In genomic region chr2:111972955-111973565, GRCh38 we compare ENCODE assay signal across 12 cellular contexts.
DNase-seq lines count a peak whose midpoint lies in the region; ATAC-seq and TF ChIP-seq lines count a peak whose summit lies in the region.
"Had no signal": no experiment of that assay in that cellular context is flagged by ENCODE, and none has a peak within 500 bp of the region (broad histone marks: within the 10 kb centered on the region; RNA-seq: fewer than 3 reads in every experiment).

No MANE protein-coding gene starts in this region.

- no peaks in the 10 kb centered on the region for H3K36me3 Mint-ChIP-seq in activated CD4-positive, alpha-beta T cell treated with anti-CD3 and anti-CD28 coated beads, Interleukin-2, amount 10 ng/mL, durations not matched to agents 7 days and 5 days (ENCODE audit: low read depth)

- no peaks in the 10 kb centered on the region for H3K9me2 ChIP-seq in PC-9 (ENCODE audit: insufficient read depth)

- H3K4me2 ChIP-seq in PC-9: peak overlapping the region; percentile 60
- H3K4me2 ChIP-seq: neural progenitor cell had no signal

- no peak overlapping the region for H3K27ac Mint-ChIP-seq in activated CD4-positive, alpha-beta T cell treated with anti-CD3 and anti-CD28 coated beads, Interleukin-2, amount 10 ng/mL, durations not matched to agents 7 days and 5 days
- H3K27ac Mint-ChIP-seq: neural progenitor cell had no signal

- TSS peak; percentile 40 for BruUV-seq in PC-9 (replicated peaks; lab: Mats Ljungman, UMichigan)

- H3K4me3 ChIP-seq in PC-9 (no peak overlapping the region; the same call in 1 of the 2 replicates), retinal pigment epithelial cell (ENCODE audit: low read length) (no peak overlapping the region), WERI-Rb-1 (ENCODE audit: low read depth, low read length) (no peak overlapping the region), ovary (no peak overlapping the region)
- H3K4me3 ChIP-seq: neural progenitor cell had no signal

- peak; percentile 19 for DNase-seq in GM10248 (ENCODE audit: extremely low spot score)
- peak; percentile 61 to 84 for DNase-seq in PC-9
- no peak for DNase-seq in left cardiac atrium
- DNase-seq in retinal pigment epithelial cell (ENCODE audit: low read depth): peak; percentile 38
- DNase-seq in WERI-Rb-1: no peak
- DNase-seq in activated CD4-positive, alpha-beta T cell treated with anti-CD3 and anti-CD28 coated beads, Interleukin-2, amount 10 ng/mL, durations not matched to agents 7 days and 5 days: no peak
- no peak for DNase-seq in ovary
- DNase-seq: endodermal cell, NCI-H1092, NCI-H526 treated with DMSO at 0.1 percent for 48 hours had no signal

- POLR2A ChIA-PET in GM10248 (lab: Yijun Ruan, JAX): no interaction called here
- POLR2A ChIA-PET in PC-9 (lab: Charles Lee; ENCODE audit: unreplicated experiment): no interaction called here
- POLR2A ChIA-PET in activated CD4-positive, alpha-beta T cell treated with anti-CD3 and anti-CD28 coated beads, Interleukin-2, amount 10 ng/mL, durations not matched to agents 7 days and 5 days (lab: Charles Lee): interaction anchor here (0.6 kb wide), 1 partner anchor 72 kb away, joined by 3 read pairs; no protein-coding TSS in a partner anchor

- TF ChIP-seq CTCF in GM10248 (IDR thresholded peaks at IDR 0.05; ENCODE audit: control extremely low read depth, extremely low read depth, low read depth, missing control alignments): no peak
- TF ChIP-seq CTCF in PC-9 (conservative IDR thresholded peaks at IDR 0.05): no peak
- no peak for TF ChIP-seq CTCF in retinal pigment epithelial cell (conservative IDR thresholded peaks at IDR 0.05; ENCODE audit: low read depth, low read length)
- TF ChIP-seq CTCF in WERI-Rb-1 (IDR thresholded peaks at IDR 0.05; ENCODE audit: low read depth, low read length): no peak
- TF ChIP-seq CTCF in ovary (IDR thresholded peaks at IDR 0.05): no peak

- H4K20me1 ChIP-seq in PC-9 (ENCODE audit: insufficient read depth): no peaks in the 10 kb centered on the region

- no peaks in the 10 kb centered on the region for H3K36me3 ChIP-seq in PC-9 (ENCODE audit: low read depth)
- no peaks in the 10 kb centered on the region for H3K36me3 ChIP-seq in WERI-Rb-1
- no peaks in the 10 kb centered on the region for H3K36me3 ChIP-seq in ovary

- CTCF ChIA-PET in GM10248 (lab: Yijun Ruan, JAX) (no interaction called here), PC-9 (lab: Charles Lee) (no interaction called here)
- CTCF ChIA-PET in activated CD4-positive, alpha-beta T cell treated with anti-CD3 and anti-CD28 coated beads, Interleukin-2, amount 10 ng/mL, durations not matched to agents 7 days and 5 days (lab: Charles Lee): no interaction called here

- TF ChIP-seq POLR2A in ovary (IDR thresholded peaks at IDR 0.05): no peak

- 66 to 73% (median 69%) methylated on average over 8 of the region's 8 CpGs for WGBS in ovary, 3 donors

- ATAC-seq in left cardiac atrium (peak; percentile 59 to 70), GM21367 (IDR thresholded peaks at IDR 0.05; ENCODE audit: unreplicated experiment) (no peak)

- H3K27me3 ChIP-seq in PC-9 (ENCODE audit: insufficient read depth, low read depth) (no peaks in the 10 kb centered on the region), WERI-Rb-1 (ENCODE audit: insufficient read depth, low read depth, severe bottlenecking) (no peaks in the 10 kb centered on the region), ovary (no peaks in the 10 kb centered on the region)
- H3K27me3 ChIP-seq: neural progenitor cell had no signal

- peak overlapping the region; percentile 30; the same call in 1 of the 2 replicates for H2AFZ ChIP-seq in PC-9
- H2AFZ ChIP-seq: neural progenitor cell had no signal

- H3K27me3 Mint-ChIP-seq in activated CD4-positive, alpha-beta T cell treated with anti-CD3 and anti-CD28 coated beads, Interleukin-2, amount 10 ng/mL, durations not matched to agents 7 days and 5 days: peaks cover 20% of the 10 kb centered on the region

- peaks cover 9% of the 10 kb centered on the region for H3K4me1 Mint-ChIP-seq in activated CD4-positive, alpha-beta T cell treated with anti-CD3 and anti-CD28 coated beads, Interleukin-2, amount 10 ng/mL, durations not matched to agents 7 days and 5 days

- no peaks in the 10 kb centered on the region for H3K79me2 ChIP-seq in PC-9 (ENCODE audit: low read depth)

- intact Hi-C loops in PC-9 (cut with micrococcal nuclease; ENCODE audit: unreplicated experiment) (no loop called here), left cardiac atrium (cut with DNase I) (loop anchor here in 1 of 2 donors (10.0 kb wide), 1 partner anchor 68 kb away; no protein-coding TSS in a partner anchor), ovary (cut with DNase I) (no loop called here)

- H3K9me3 Mint-ChIP-seq in activated CD4-positive, alpha-beta T cell treated with anti-CD3 and anti-CD28 coated beads, Interleukin-2, amount 10 ng/mL, durations not matched to agents 7 days and 5 days: peaks cover 11% of the 10 kb centered on the region

- H3F3A ChIP-seq in PC-9 (ENCODE audit: insufficient read depth, low read depth): peaks cover 25% of the 10 kb centered on the region

- no peak overlapping the region for H3K4me3 Mint-ChIP-seq in activated CD4-positive, alpha-beta T cell treated with anti-CD3 and anti-CD28 coated beads, Interleukin-2, amount 10 ng/mL, durations not matched to agents 7 days and 5 days
- H3K4me3 Mint-ChIP-seq: endodermal cell, neural progenitor cell had no signal

- H3K27ac ChIP-seq in PC-9 (peak overlapping the region; percentile 75), WERI-Rb-1 (no peak overlapping the region), ovary (no peak overlapping the region)
- H3K27ac ChIP-seq: neural progenitor cell had no signal

- 0 out of 2 replicates have a peak, but pooled peaks cover 7% of the 10 kb centered on the region for H3K9me3 ChIP-seq in PC-9 (ENCODE audit: insufficient read depth, low read depth)
- no peaks in the 10 kb centered on the region for H3K9me3 ChIP-seq in WERI-Rb-1 (ENCODE audit: severe bottlenecking)
- H3K9me3 ChIP-seq in ovary: no peaks in the 10 kb centered on the region

- TF ChIP-seq EP300 in ovary (IDR thresholded peaks at IDR 0.05): no peak

- peaks cover 38% of the 10 kb centered on the region for H3K4me1 ChIP-seq in PC-9 (replicated peaks; ENCODE audit: insufficient read depth)
- peaks cover 4% of the 10 kb centered on the region for H3K4me1 ChIP-seq in ovary (ENCODE audit: insufficient read depth)
- H3K4me1 ChIP-seq: neural progenitor cell had no signal

Comparison
In these comparisons a context has a peak if more than half of its experiments do, and no peak if none do; other contexts are left out.
1. DNase-seq: peak in GM10248 (single experiment), PC-9 (2 of 2) and retinal pigment epithelial cell (single experiment); none in left cardiac atrium (single experiment), WERI-Rb-1 (single experiment), activated CD4-positive, alpha-beta T cell treated with anti-CD3 and anti-CD28 coated beads, Interleukin-2, amount 10 ng/mL, durations not matched to agents 7 days and 5 days (single experiment) and ovary (0 of 5).